In genomic region chr3:141370065-141370533, GRCh38 we compare ENCODE assay signal across 1 cellular context.
TF ChIP-seq lines count a peak whose summit lies in the region.

No MANE protein-coding gene starts in this region.

TF ChIP-seq in GM12878, 131 proteins besides CTCF, POLR2A, EP300 and RAD21 (continued from another document and continues in another):
- TF ChIP-seq IRF5 (IDR thresholded peaks at IDR 0.05; ENCODE audit: borderline replicate concordance) (no peak), BMI1 (IDR thresholded peaks at IDR 0.05; ENCODE audit: borderline replicate concordance) (no peak), E2F8 (IDR thresholded peaks at IDR 0.05; ENCODE audit: low read depth, partially characterized antibody) (no peak), REST (IDR thresholded peaks at IDR 0.05; ENCODE audit: low read depth, low read length) (no peak), ZBTB33 (IDR thresholded peaks at IDR 0.05) (0 out of 2 replicates have a peak, but pooled peaks have one; percentile 18), TAF1 (IDR thresholded peaks at IDR 0.05; ENCODE audit: borderline replicate concordance, low read depth, low read length) (no peak), FOXM1 (IDR thresholded peaks at IDR 0.05; ENCODE audit: low read depth, low read length) (peak; percentile 62; the same call in 1 of the 2 replicates), NKRF (conservative IDR thresholded peaks at IDR 0.05) (no peak), CBFB (IDR thresholded peaks at IDR 0.05; ENCODE audit: low read depth) (peak; percentile 88), NR2F1 (conservative IDR thresholded peaks at IDR 0.05) (peak; percentile 60), CHD4 (IDR thresholded peaks at IDR 0.05) (no peak), CBX5 (IDR thresholded peaks at IDR 0.05; ENCODE audit: low read depth) (no peak), ELK1 (IDR thresholded peaks at IDR 0.05; ENCODE audit: low read depth, low read length) (no peak), CREB1 (IDR thresholded peaks at IDR 0.05; ENCODE audit: low read depth) (peak; percentile 84), ZZZ3 (IDR thresholded peaks at IDR 0.05; ENCODE audit: control insufficient read depth, insufficient read length, low read depth) (no peak), SIX5 (IDR thresholded peaks at IDR 0.05; ENCODE audit: low read depth, low read length, severe bottlenecking) (peak; percentile 93), ATF2 (IDR thresholded peaks at IDR 0.05; ENCODE audit: low read length) (peak; percentile 33; the same call in 1 of the 2 replicates), ZNF217 (IDR thresholded peaks at IDR 0.05) (no peak), ZNF622 (IDR thresholded peaks at IDR 0.05) (no peak), CEBPB (IDR thresholded peaks at IDR 0.05; ENCODE audit: borderline replicate concordance in 1 of 2, low read depth in 2 of 2, low read length in 2 of 2) (no peak), SMARCA5 (IDR thresholded peaks at IDR 0.05) (peak; percentile 78; the same call in 1 of the 2 replicates), RAD51 (IDR thresholded peaks at IDR 0.05) (peak; percentile 97), MEF2B (IDR thresholded peaks at IDR 0.05; ENCODE audit: partially characterized antibody, poor library complexity, severe bottlenecking) (no peak), HDAC6 (IDR thresholded peaks at IDR 0.05; ENCODE audit: unreplicated experiment) (no peak), HDAC2 (IDR thresholded peaks at IDR 0.05) (no peak), CHD2 (IDR thresholded peaks at IDR 0.05; ENCODE audit: borderline replicate concordance, low read depth, low read length) (no peak), TCF7 (IDR thresholded peaks at IDR 0.05; ENCODE audit: borderline replicate concordance) (no peak), BACH1 (IDR thresholded peaks at IDR 0.05; ENCODE audit: borderline replicate concordance) (no peak), KDM1A (IDR thresholded peaks at IDR 0.05; ENCODE audit: borderline replicate concordance) (no peak), POU2F2 (IDR thresholded peaks at IDR 0.05; ENCODE audit: borderline replicate concordance, low read depth, low read length) (no peak), EZH2 (IDR thresholded peaks at IDR 0.05; ENCODE audit: borderline replicate concordance, control insufficient read depth, low read depth, low read length) (no peak), IKZF2 (IDR thresholded peaks at IDR 0.05) (no peak), NFYA (IDR thresholded peaks at IDR 0.05; ENCODE audit: borderline replicate concordance, low read depth, low read length) (no peak), ASH2L (IDR thresholded peaks at IDR 0.05; ENCODE audit: borderline replicate concordance, low read depth) (no peak), CBX3 (IDR thresholded peaks at IDR 0.05; ENCODE audit: borderline replicate concordance, low read depth) (no peak), IKZF1 (conservative IDR thresholded peaks at IDR 0.05) (peak; percentile 75), BHLHE40 (IDR thresholded peaks at IDR 0.05; ENCODE audit: borderline replicate concordance in 1 of 2, low read depth in 2 of 2, low read length in 1 of 2) (peak in 1 of 2 experiments; percentile 44; a peak in 1 of 4 replicates), NBN (IDR thresholded peaks at IDR 0.05) (peak; percentile 62; the same call in 1 of the 2 replicates)
- TF ChIP-seq, protein P1, sequence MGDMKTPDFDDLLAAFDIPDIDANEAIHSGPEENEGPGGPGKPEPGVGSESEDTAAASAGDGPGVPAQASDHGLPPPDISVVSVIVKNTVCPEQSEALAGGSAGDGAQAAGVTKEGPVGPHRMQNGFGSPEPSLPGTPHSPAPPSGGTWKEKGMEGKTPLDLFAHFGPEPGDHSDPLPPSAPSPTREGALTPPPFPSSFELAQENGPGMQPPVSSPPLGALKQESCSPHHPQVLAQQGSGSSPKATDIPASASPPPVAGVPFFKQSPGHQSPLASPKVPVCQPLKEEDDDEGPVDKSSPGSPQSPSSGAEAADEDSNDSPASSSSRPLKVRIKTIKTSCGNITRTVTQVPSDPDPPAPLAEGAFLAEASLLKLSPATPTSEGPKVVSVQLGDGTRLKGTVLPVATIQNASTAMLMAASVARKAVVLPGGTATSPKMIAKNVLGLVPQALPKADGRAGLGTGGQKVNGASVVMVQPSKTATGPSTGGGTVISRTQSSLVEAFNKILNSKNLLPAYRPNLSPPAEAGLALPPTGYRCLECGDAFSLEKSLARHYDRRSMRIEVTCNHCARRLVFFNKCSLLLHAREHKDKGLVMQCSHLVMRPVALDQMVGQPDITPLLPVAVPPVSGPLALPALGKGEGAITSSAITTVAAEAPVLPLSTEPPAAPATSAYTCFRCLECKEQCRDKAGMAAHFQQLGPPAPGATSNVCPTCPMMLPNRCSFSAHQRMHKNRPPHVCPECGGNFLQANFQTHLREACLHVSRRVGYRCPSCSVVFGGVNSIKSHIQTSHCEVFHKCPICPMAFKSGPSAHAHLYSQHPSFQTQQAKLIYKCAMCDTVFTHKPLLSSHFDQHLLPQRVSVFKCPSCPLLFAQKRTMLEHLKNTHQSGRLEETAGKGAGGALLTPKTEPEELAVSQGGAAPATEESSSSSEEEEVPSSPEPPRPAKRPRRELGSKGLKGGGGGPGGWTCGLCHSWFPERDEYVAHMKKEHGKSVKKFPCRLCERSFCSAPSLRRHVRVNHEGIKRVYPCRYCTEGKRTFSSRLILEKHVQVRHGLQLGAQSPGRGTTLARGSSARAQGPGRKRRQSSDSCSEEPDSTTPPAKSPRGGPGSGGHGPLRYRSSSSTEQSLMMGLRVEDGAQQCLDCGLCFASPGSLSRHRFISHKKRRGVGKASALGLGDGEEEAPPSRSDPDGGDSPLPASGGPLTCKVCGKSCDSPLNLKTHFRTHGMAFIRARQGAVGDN (IDR thresholded peaks at IDR 0.05), result no peak
